26 cellular contexts compared by ENCODE assay signal in genomic region chr11:105870521-105871113, GRCh38.
"Had no signal": no experiment of that assay in that cellular context is flagged by ENCODE, and none has a peak within 500 bp of the region (broad histone marks: within the 10 kb centered on the region; RNA-seq: fewer than 3 reads in every experiment).

No MANE protein-coding gene starts in this region.

- H3K4me2 ChIP-seq: smooth muscle cell had no signal

- H3K27ac ChIP-seq: brain microvascular endothelial cell, gastroesophageal sphincter, heart left ventricle, lower lobe of right lung, right lobe of liver, thoracic aorta, upper lobe of right lung had no signal

- H3K36me3 ChIP-seq: brain microvascular endothelial cell, gastroesophageal sphincter, heart left ventricle, lower lobe of right lung, right lobe of liver, thoracic aorta, upper lobe of right lung had no signal

- DNase-seq: activated CD4-positive, alpha-beta T cell treated with anti-CD3 and anti-CD28 coated beads for 1 hour; activated CD4-positive, alpha-beta T cell treated with anti-CD3 and anti-CD28 coated beads, Interleukin-2, amount 50 U/mL, for 1 hour; activated gamma-delta T cell treated with Interleukin-2 at 50 U/mL for 16 hours; activated T-cell treated with anti-CD3 and anti-CD28 coated beads, Interleukin-2, amount 50 U/mL, for 1 hour; aorta; brain microvascular endothelial cell; central memory CD4-positive, alpha-beta T cell; dermis blood vessel endothelial cell; effector CD8-positive, alpha-beta T cell; erythroblast; heart left ventricle; lower lobe of right lung; mesendoderm; mucosa of descending colon; naive B cell; occipital lobe; right lobe of liver; stimulated activated CD4-positive, alpha-beta T cell treated with anti-CD3 and anti-CD28 coated beads, Interleukin-15, amount 100 ng/mL, for 24 hours; stimulated activated CD4-positive, alpha-beta T cell treated with anti-CD3 and anti-CD28 coated beads, Interleukin-2, amount 100 ng/mL, for 48 hours; stimulated activated CD8-positive, alpha-beta memory T cell treated with anti-CD3 and anti-CD28 coated beads, Interleukin-4, amount 100 ng/mL, for 48 hours; stimulated activated naive B cell treated with anti-CD40 and anti-IgM and Interleukin-4, amounts not matched to agents 10 μg/mL and 1 μg/mL and 100 μg/mL, for 72 hours; T-helper 1 cell; upper lobe of right lung had no signal

- H3K27me3 ChIP-seq: brain microvascular endothelial cell, gastroesophageal sphincter, right lobe of liver, upper lobe of right lung had no signal

- H3K4me1 ChIP-seq: gastroesophageal sphincter, heart left ventricle, lower lobe of right lung, right lobe of liver, upper lobe of right lung had no signal

- H3K4me3 ChIP-seq: gastroesophageal sphincter, heart left ventricle, lower lobe of right lung, mucosa of descending colon, right lobe of liver, smooth muscle cell, thoracic aorta, upper lobe of right lung had no signal

- H3K9me3 ChIP-seq: lower lobe of right lung, right lobe of liver, thoracic aorta had no signal

- ATAC-seq: gastroesophageal sphincter; heart left ventricle; lower lobe of right lung; mucosa of descending colon; right lobe of liver; stimulated activated naive B cell treated with anti-CD40 and anti-IgM and Interleukin-4, amounts not matched to agents 10 μg/mL and 1 μg/mL and 100 μg/mL, for 72 hours; upper lobe of right lung had no signal
